1 cellular context compared by ENCODE assay signal in the genomic region with DNA sequence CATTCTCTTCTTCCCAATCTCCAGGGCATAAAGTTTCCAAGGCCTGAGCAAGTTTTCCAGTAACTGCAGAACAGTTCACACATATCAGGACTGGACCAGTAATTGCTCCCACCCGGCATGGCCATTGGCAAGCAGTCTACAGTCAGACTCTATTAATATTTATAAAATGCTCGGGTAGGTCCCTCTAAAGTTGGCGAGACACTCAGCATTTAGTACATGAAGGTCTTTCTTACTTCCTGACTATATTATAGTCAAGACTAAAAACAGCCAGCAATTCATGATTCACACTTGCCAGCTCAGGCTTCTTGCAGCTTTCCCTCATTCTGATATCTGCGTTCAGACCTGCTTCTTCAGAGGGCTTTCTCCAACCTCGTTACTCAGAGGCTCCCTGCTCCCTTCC.
TF ChIP-seq lines count a peak whose summit lies in the region.

No MANE protein-coding gene starts in this region.

TF ChIP-seq in SK-N-SH, 30 proteins besides CTCF, POLR2A, EP300 and RAD21 (continued from another document):
- TF ChIP-seq, protein P1, sequence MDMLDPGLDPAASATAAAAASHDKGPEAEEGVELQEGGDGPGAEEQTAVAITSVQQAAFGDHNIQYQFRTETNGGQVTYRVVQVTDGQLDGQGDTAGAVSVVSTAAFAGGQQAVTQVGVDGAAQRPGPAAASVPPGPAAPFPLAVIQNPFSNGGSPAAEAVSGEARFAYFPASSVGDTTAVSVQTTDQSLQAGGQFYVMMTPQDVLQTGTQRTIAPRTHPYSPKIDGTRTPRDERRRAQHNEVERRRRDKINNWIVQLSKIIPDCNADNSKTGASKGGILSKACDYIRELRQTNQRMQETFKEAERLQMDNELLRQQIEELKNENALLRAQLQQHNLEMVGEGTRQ (IDR thresholded peaks at IDR 0.05; ENCODE audit: borderline replicate concordance, low read depth, low read length): no peak
- no peak for TF ChIP-seq SMC3 (IDR thresholded peaks at IDR 0.05; ENCODE audit: low read depth, low read length)
- peak; percentile 58; the same call in 1 of the 2 replicates for TF ChIP-seq FOSL2 (IDR thresholded peaks at IDR 0.05; ENCODE audit: borderline replicate concordance, low read depth)
- no peak for TF ChIP-seq RXRA (IDR thresholded peaks at IDR 0.05; ENCODE audit: borderline replicate concordance, low read depth)
- TF ChIP-seq, protein P2, sequence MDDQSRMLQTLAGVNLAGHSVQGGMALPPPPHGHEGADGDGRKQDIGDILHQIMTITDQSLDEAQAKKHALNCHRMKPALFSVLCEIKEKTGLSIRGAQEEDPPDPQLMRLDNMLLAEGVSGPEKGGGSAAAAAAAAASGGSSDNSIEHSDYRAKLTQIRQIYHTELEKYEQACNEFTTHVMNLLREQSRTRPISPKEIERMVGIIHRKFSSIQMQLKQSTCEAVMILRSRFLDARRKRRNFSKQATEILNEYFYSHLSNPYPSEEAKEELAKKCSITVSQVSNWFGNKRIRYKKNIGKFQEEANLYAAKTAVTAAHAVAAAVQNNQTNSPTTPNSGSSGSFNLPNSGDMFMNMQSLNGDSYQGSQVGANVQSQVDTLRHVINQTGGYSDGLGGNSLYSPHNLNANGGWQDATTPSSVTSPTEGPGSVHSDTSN (IDR thresholded peaks at IDR 0.05): peak; percentile 36; the same call in 1 of the 2 replicates
- no peak for TF ChIP-seq ELF1 (IDR thresholded peaks at IDR 0.05)
- TF ChIP-seq RCOR1 (IDR thresholded peaks at IDR 0.05; ENCODE audit: low read length): no peak
- TF ChIP-seq, protein P3, sequence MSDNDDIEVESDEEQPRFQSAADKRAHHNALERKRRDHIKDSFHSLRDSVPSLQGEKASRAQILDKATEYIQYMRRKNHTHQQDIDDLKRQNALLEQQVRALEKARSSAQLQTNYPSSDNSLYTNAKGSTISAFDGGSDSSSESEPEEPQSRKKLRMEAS (IDR thresholded peaks at IDR 0.05; ENCODE audit: low read depth): no peak
- TF ChIP-seq JUND (IDR thresholded peaks at IDR 0.05): peak; percentile 19; the same call in 1 of the 2 replicates
- TF ChIP-seq RFX5 (IDR thresholded peaks at IDR 0.05; ENCODE audit: low read length): no peak
- no peak for TF ChIP-seq EZH2phosphoT487 (IDR thresholded peaks at IDR 0.05; ENCODE audit: borderline replicate concordance, low read depth)
